In the genomic region with DNA sequence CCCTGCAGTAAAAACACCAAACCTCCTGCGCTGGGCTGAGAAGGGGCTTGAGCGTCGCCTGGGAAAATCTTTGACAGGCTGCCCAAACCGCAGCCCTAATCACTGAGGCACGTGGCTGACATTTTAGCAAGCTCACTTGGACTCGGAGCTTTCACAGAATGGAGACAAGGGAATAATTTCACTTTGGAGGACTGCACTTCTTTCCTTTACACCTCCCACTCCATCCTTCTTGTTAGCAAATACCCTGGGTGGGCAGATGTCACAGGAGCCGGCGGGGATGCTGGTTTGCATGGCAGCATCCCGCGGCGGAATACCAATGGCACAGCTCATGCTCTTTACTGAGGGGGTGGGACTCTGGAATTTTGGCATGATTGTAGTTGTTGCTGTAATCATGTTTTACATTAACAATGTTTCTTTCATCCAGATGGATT, we compare ENCODE assay signal across 12 cellular contexts.
DNase-seq lines count a peak whose midpoint lies in the region; ATAC-seq and TF ChIP-seq lines count a peak whose summit lies in the region.
"Had no signal": no experiment of that assay in that cellular context is flagged by ENCODE, and none has a peak within 500 bp of the region (broad histone marks: within the 10 kb centered on the region; RNA-seq: fewer than 3 reads in every experiment).

No MANE protein-coding gene starts in this region.

- ATAC-seq in gastroesophageal sphincter (peak; percentile 28), sciatic nerve (peak; percentile 83), GM21576 (IDR thresholded peaks at IDR 0.05; ENCODE audit: unreplicated experiment) (no peak), HG03039 (IDR thresholded peaks at IDR 0.05; ENCODE audit: unreplicated experiment) (no peak)
- ATAC-seq: activated CD8-positive, alpha-beta T cell treated with anti-CD3 and anti-CD28 coated beads, Interleukin-2, amount 10 ng/mL, durations not matched to agents 7 days and 5 days had no signal

- H3K27ac ChIP-seq in gastroesophageal sphincter: peak overlapping the region in 3 of 4 donors; percentile 66 to 81 (median 73)

- WGBS in gastroesophageal sphincter (ENCODE audit: low coverage in 1 of 2), 2 donors: 16 to 20% methylated on average over 11 of the region's 11 CpGs

- H3K9me3 ChIP-seq in adipocyte (ENCODE audit: control insufficient read depth, low read length): peaks cover 6% of the 10 kb centered on the region
- peaks cover 0 to 9% (median 0%) of the 10 kb centered on the region in 3 donors for H3K9me3 ChIP-seq in gastroesophageal sphincter
- H3K9me3 ChIP-seq: BE2C had no signal

- TF ChIP-seq EP300 in gastroesophageal sphincter (IDR thresholded peaks at IDR 0.05): no peak

- H3K4me3 ChIP-seq in AG10803 (ENCODE audit: low read length): no peak overlapping the region; the same call in 1 of the 2 replicates
- H3K4me3 ChIP-seq in adipocyte (ENCODE audit: low read length): peak overlapping the region; percentile 53
- no peak overlapping the region for H3K4me3 ChIP-seq in gastroesophageal sphincter

- H3K4me1 ChIP-seq in adipocyte (ENCODE audit: control insufficient read depth, insufficient read depth, low read length) (peaks cover 62% of the 10 kb centered on the region), gastroesophageal sphincter (peaks cover 0 to 49% (median 22%) of the 10 kb centered on the region in 3 donors)
- H3K4me1 ChIP-seq: BE2C had no signal

- TF ChIP-seq POLR2A in gastroesophageal sphincter (IDR thresholded peaks at IDR 0.05): no peak

- intact Hi-C loops in sciatic nerve (cut with DNase I): no loop called here

- H3K9ac ChIP-seq in adipocyte (ENCODE audit: low read length): peak overlapping the region; percentile 69

- no peak for TF ChIP-seq CTCF in AG10803 (conservative IDR thresholded peaks at IDR 0.05; ENCODE audit: low read length)
- no peak for TF ChIP-seq CTCF in gastroesophageal sphincter (IDR thresholded peaks at IDR 0.05)

- H3K27me3 ChIP-seq in adipocyte (replicated peaks; ENCODE audit: control insufficient read depth, insufficient read depth, low read length) (no peaks in the 10 kb centered on the region), gastroesophageal sphincter (no peaks in the 10 kb centered on the region)

- H3K36me3 ChIP-seq in adipocyte (ENCODE audit: control insufficient read depth, insufficient read depth, low read length, severe bottlenecking) (no peaks in the 10 kb centered on the region), gastroesophageal sphincter (no peaks in the 10 kb centered on the region)
- H3K36me3 ChIP-seq: BE2C had no signal

- DNase-seq in AG10803 (ENCODE audit: low read depth) (peak; percentile 94), adipocyte (ENCODE audit: low read depth) (peak; percentile 87), sciatic nerve (ENCODE audit: low spot score) (peak; percentile 83), C1 segment of cervical spinal cord (lab: John Stamatoyannopoulos, UW) (no peak)
- no peak for DNase-seq in activated T-cell treated with anti-CD3 and anti-CD28 coated beads, Interleukin-2, amount 50 U/mL, for 1 hour
- DNase-seq: activated CD8-positive, alpha-beta T cell treated with anti-CD3 and anti-CD28 coated beads, Interleukin-2, amount 10 ng/mL, durations not matched to agents 7 days and 5 days; activated naive CD8-positive, alpha-beta T cell treated with anti-CD3 and anti-CD28 coated beads for 36 hours; BE2C; NCI-H526 had no signal

Comparison
In these comparisons a context has a peak if more than half of its experiments do, and no peak if none do; other contexts are left out.
1. DNase-seq: peak in AG10803 (single experiment), adipocyte (single experiment) and sciatic nerve (single experiment); none in activated T-cell treated with anti-CD3 and anti-CD28 coated beads, Interleukin-2, amount 50 U/mL, for 1 hour (single experiment) and C1 segment of cervical spinal cord (0 of 14).
2. ATAC-seq: peak in gastroesophageal sphincter (single experiment) and sciatic nerve (single experiment); none in GM21576 (single experiment) and HG03039 (single experiment).